In the genomic region with DNA sequence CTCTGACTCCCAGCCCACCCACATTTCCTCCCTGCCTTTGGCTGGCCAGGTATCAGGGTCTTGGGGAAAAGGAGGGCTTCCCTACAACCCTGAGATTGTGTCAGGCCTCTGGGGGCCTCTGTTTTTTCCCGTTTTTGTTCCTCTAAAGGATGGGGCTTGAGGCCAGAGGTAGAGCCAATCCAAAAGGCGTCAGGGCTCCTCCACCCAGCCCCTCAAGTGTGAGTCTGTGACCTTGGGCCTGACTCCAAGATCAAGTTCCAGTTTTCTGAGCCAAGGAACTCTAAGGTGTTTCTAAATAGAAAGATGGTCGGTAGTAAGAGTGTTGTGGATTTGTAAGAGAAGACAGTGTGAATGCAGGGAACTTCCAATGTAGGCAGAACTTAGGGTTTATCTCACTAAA, we compare ENCODE assay signal across 21 cellular contexts.
"Had no signal": no experiment of that assay in that cellular context is flagged by ENCODE, and none has a peak within 500 bp of the region (broad histone marks: within the 10 kb centered on the region; RNA-seq: fewer than 3 reads in every experiment).

No MANE protein-coding gene starts in this region.

- H3K27me3 ChIP-seq: adrenal gland, ascending aorta, colonic mucosa, dorsolateral prefrontal cortex, pancreas, stomach, vagina had no signal

- ATAC-seq: activated naive CD4-positive, alpha-beta T cell treated with anti-CD3 and anti-CD28 coated beads, Interleukin-2, amount 50 U/mL, for 72 hours; effector memory CD8-positive, alpha-beta T cell; esophagus mucosa; natural killer cell; right cardiac atrium; stimulated activated effector memory CD8-positive, alpha-beta T cell treated with anti-CD3 and anti-CD28 coated beads, Interleukin-12 subunit alpha, Interleukin-12 subunit beta, amount 100 ng/mL, for 72 hours; T-cell had no signal

- H3K36me3 ChIP-seq: adrenal gland, ascending aorta, colonic mucosa, pancreas, vagina had no signal

- DNase-seq: activated CD4-positive, alpha-beta T cell treated with anti-CD3 and anti-CD28 coated beads for 1 hour; activated CD4-positive, alpha-beta T cell treated with anti-CD3 and anti-CD28 coated beads, Interleukin-2, amount 50 U/mL, for 1 hour; activated T-cell treated with anti-CD3 and anti-CD28 coated beads, Interleukin-2, amount 50 U/mL, for 1 hour; adrenal gland; colonic mucosa; dorsolateral prefrontal cortex; effector memory CD8-positive, alpha-beta T cell; head of caudate nucleus; natural killer cell; right cardiac atrium; stimulated activated CD4-positive, alpha-beta T cell treated with anti-CD3 and anti-CD28 coated beads, Interleukin-1b, Interleukin-23, amount 100 ng/mL, for 48 hours; stomach; T-cell; trophoblast cell had no signal

- H3K4me1 ChIP-seq: colonic mucosa had no signal

- H3K27ac ChIP-seq: adrenal gland, ascending aorta, colonic mucosa, dorsolateral prefrontal cortex, pancreas, skin epidermis, stomach, vagina had no signal

- H3K9me3 ChIP-seq: adrenal gland, ascending aorta, colonic mucosa, pancreas, stomach, vagina had no signal

- H3K4me3 ChIP-seq: adrenal gland, ascending aorta, colonic mucosa, dorsolateral prefrontal cortex, pancreas, skin epidermis, stomach, vagina had no signal
